23 cellular contexts compared by ENCODE assay signal in genomic region chr19:296476-297225, GRCh38. TPM values are rescaled to one million over a fixed set of nuclear protein-coding genes. Genes with fewer than 3 reads are reported as not detected.
DNase-seq lines count a peak whose midpoint lies in the region; ATAC-seq and TF ChIP-seq lines count a peak whose summit lies in the region.
"Had no signal": no experiment of that assay in that cellular context is flagged by ENCODE, and none has a peak within 500 bp of the region (broad histone marks: within the 10 kb centered on the region; RNA-seq: fewer than 3 reads in every experiment).

No MANE protein-coding gene starts in this region.

- H3K9me3 ChIP-seq in Peyer's patch (no peaks in the 10 kb centered on the region), gastroesophageal sphincter (no peaks in the 10 kb centered on the region), lower lobe of right lung (no peaks in the 10 kb centered on the region), stomach (no peaks in the 10 kb centered on the region)
- H3K9me3 ChIP-seq: tibial nerve had no signal

- peaks cover 24% of the 10 kb centered on the region for H3K27me3 Mint-ChIP-seq in activated CD4-positive, alpha-beta memory T cell treated with anti-CD3 and anti-CD28 coated beads, Interleukin-2, amount 10 ng/mL, durations not matched to agents 7 days and 5 days

- ATAC-seq in gastroesophageal sphincter = peak; percentile 74
- ATAC-seq in lower lobe of right lung = peak; percentile 70 to 82
- ATAC-seq in stimulated activated effector memory CD8-positive, alpha-beta T cell treated with anti-CD3 and anti-CD28 coated beads, Interleukin-12 subunit alpha, Interleukin-12 subunit beta, amount 100 ng/mL, for 72 hours = no peak
- no peak for ATAC-seq in HG02763 (IDR thresholded peaks at IDR 0.05; ENCODE audit: unreplicated experiment)
- ATAC-seq: activated T-cell treated with anti-CD3 and anti-CD28 coated beads, Interleukin-2, amount 50 U/mL, for 4 hours; CD8-positive, alpha-beta T cell; stimulated activated naive B cell treated with anti-CD40 and anti-IgM and Interleukin-4, amounts not matched to agents 10 μg/mL and 1 μg/mL and 100 μg/mL, for 72 hours had no signal

- DNase-seq in Peyer's patch (peak in 2 of 3 donors; percentile 51 to 54), lower lobe of right lung (peak; percentile 80), stomach (peak; percentile 25), DMS114 treated with DMSO at 0.1 percent for 48 hours (lab: John Stamatoyannopoulos, UW; ENCODE audit: unreplicated experiment) (no peak)
- no peak for DNase-seq in stimulated activated effector memory CD8-positive, alpha-beta T cell treated with anti-CD3 and anti-CD28 coated beads, Interleukin-12 subunit alpha, Interleukin-12 subunit beta, amount 100 ng/mL, for 72 hours (ENCODE audit: low spot score in 2 of 2)
- no peak for DNase-seq in activated CD4-positive, alpha-beta memory T cell treated with anti-CD3 and anti-CD28 coated beads, Interleukin-2, amount 10 ng/mL, durations not matched to agents 7 days and 5 days
- DNase-seq: activated CD4-positive, alpha-beta T cell treated with anti-CD3 and anti-CD28 coated beads, Interleukin-2, amount 50 U/mL, for 48 hours; activated naive CD4-positive, alpha-beta T cell treated with anti-CD3 and anti-CD28 coated beads, Interleukin-2, amount 10 ng/mL, durations not matched to agents 7 days and 5 days; activated T-cell treated with anti-CD3 and anti-CD28 coated beads, Interleukin-2, amount 50 U/mL, for 4 hours; CD8-positive, alpha-beta T cell; DMS79 treated with DMSO at 0.1 percent for 48 hours; foreskin fibroblast; naive B cell; NCI-H2029 treated with DMSO at 0.1 percent for 48 hours; NCI-H510A treated with DMSO at 0.1 percent for 48 hours; stimulated activated naive B cell treated with anti-CD40 and anti-IgM and Interleukin-4, amounts not matched to agents 10 μg/mL and 1 μg/mL and 100 μg/mL, for 72 hours; WERI-Rb-1 had no signal

- H3K4me1 ChIP-seq in Peyer's patch (peaks cover 0 to 34% (median 0%) of the 10 kb centered on the region in 4 donors), gastroesophageal sphincter (peaks cover 0 to 42% (median 12%) of the 10 kb centered on the region in 3 donors), lower lobe of right lung (peaks cover 27% of the 10 kb centered on the region), stomach (peaks cover 20 to 35% (median 27%) of the 10 kb centered on the region in 4 donors)

- 75 to 90% methylated on average over 3 to 9 of the region's 22 CpGs for WGBS in gastroesophageal sphincter (ENCODE audit: low coverage in 1 of 2), 2 donors
- 83 to 87% (median 84%) methylated on average over 22 of the region's 22 CpGs for WGBS in stomach, 5 donors

- no peak overlapping the region for H3K27ac Mint-ChIP-seq in stimulated activated effector memory CD8-positive, alpha-beta T cell treated with anti-CD3 and anti-CD28 coated beads, Interleukin-12 subunit alpha, Interleukin-12 subunit beta, amount 100 ng/mL, for 72 hours
- no peak overlapping the region for H3K27ac Mint-ChIP-seq in activated CD4-positive, alpha-beta memory T cell treated with anti-CD3 and anti-CD28 coated beads, Interleukin-2, amount 10 ng/mL, durations not matched to agents 7 days and 5 days
- H3K27ac Mint-ChIP-seq: activated naive CD4-positive, alpha-beta T cell treated with anti-CD3 and anti-CD28 coated beads, Interleukin-2, amount 10 ng/mL, durations not matched to agents 7 days and 5 days; CD8-positive, alpha-beta T cell; IgD-negative memory B cell; naive B cell; stimulated activated naive B cell treated with anti-CD40 and anti-IgM and Interleukin-4, amounts not matched to agents 10 μg/mL and 1 μg/mL and 100 μg/mL, for 72 hours had no signal

- no peaks in the 10 kb centered on the region for H3K36me3 Mint-ChIP-seq in stimulated activated effector memory CD8-positive, alpha-beta T cell treated with anti-CD3 and anti-CD28 coated beads, Interleukin-12 subunit alpha, Interleukin-12 subunit beta, amount 100 ng/mL, for 72 hours
- no peaks in the 10 kb centered on the region for H3K36me3 Mint-ChIP-seq in activated CD4-positive, alpha-beta memory T cell treated with anti-CD3 and anti-CD28 coated beads, Interleukin-2, amount 10 ng/mL, durations not matched to agents 7 days and 5 days (ENCODE audit: low read depth)
- H3K36me3 Mint-ChIP-seq: activated naive CD4-positive, alpha-beta T cell treated with anti-CD3 and anti-CD28 coated beads, Interleukin-2, amount 10 ng/mL, durations not matched to agents 7 days and 5 days; CD8-positive, alpha-beta T cell; naive B cell had no signal

- no peaks in the 10 kb centered on the region for H3K9me3 Mint-ChIP-seq in stimulated activated effector memory CD8-positive, alpha-beta T cell treated with anti-CD3 and anti-CD28 coated beads, Interleukin-12 subunit alpha, Interleukin-12 subunit beta, amount 100 ng/mL, for 72 hours
- H3K9me3 Mint-ChIP-seq in activated CD4-positive, alpha-beta memory T cell treated with anti-CD3 and anti-CD28 coated beads, Interleukin-2, amount 10 ng/mL, durations not matched to agents 7 days and 5 days = no peaks in the 10 kb centered on the region
- H3K9me3 Mint-ChIP-seq: activated naive CD4-positive, alpha-beta T cell treated with anti-CD3 and anti-CD28 coated beads, Interleukin-2, amount 10 ng/mL, durations not matched to agents 7 days and 5 days; activated T-cell treated with anti-CD3 and anti-CD28 coated beads, Interleukin-2, amount 50 U/mL, for 4 hours; CD8-positive, alpha-beta T cell; IgD-negative memory B cell; naive B cell; stimulated activated naive B cell treated with anti-CD40 and anti-IgM and Interleukin-4, amounts not matched to agents 10 μg/mL and 1 μg/mL and 100 μg/mL, for 72 hours had no signal

- TF ChIP-seq POLR2A in Peyer's patch (IDR thresholded peaks at IDR 0.05) = no peak
- no peak for TF ChIP-seq POLR2A in gastroesophageal sphincter (IDR thresholded peaks at IDR 0.05)
- TF ChIP-seq POLR2A in stomach (IDR thresholded peaks at IDR 0.05) = no peak

- H3K36me3 ChIP-seq in Peyer's patch (no peaks in the 10 kb centered on the region), gastroesophageal sphincter (no peaks in the 10 kb centered on the region), lower lobe of right lung (no peaks in the 10 kb centered on the region), stomach (no peaks in the 10 kb centered on the region)
- H3K36me3 ChIP-seq: tibial nerve, WERI-Rb-1 had no signal

- H3K4me1 Mint-ChIP-seq in stimulated activated effector memory CD8-positive, alpha-beta T cell treated with anti-CD3 and anti-CD28 coated beads, Interleukin-12 subunit alpha, Interleukin-12 subunit beta, amount 100 ng/mL, for 72 hours = peaks cover 13% of the 10 kb centered on the region
- peaks cover 1% of the 10 kb centered on the region for H3K4me1 Mint-ChIP-seq in activated CD4-positive, alpha-beta memory T cell treated with anti-CD3 and anti-CD28 coated beads, Interleukin-2, amount 10 ng/mL, durations not matched to agents 7 days and 5 days
- H3K4me1 Mint-ChIP-seq: activated naive CD4-positive, alpha-beta T cell treated with anti-CD3 and anti-CD28 coated beads, Interleukin-2, amount 10 ng/mL, durations not matched to agents 7 days and 5 days had no signal

- H3K4me3 ChIP-seq in Peyer's patch = no peak overlapping the region
- no peak overlapping the region for H3K4me3 ChIP-seq in gastroesophageal sphincter
- no peak overlapping the region for H3K4me3 ChIP-seq in lower lobe of right lung
- H3K4me3 ChIP-seq in stomach = no peak overlapping the region
- H3K4me3 ChIP-seq: lung, tibial nerve had no signal

- TF ChIP-seq CTCF in Peyer's patch (IDR thresholded peaks at IDR 0.05) = no peak
- no peak for TF ChIP-seq CTCF in gastroesophageal sphincter (IDR thresholded peaks at IDR 0.05)
- TF ChIP-seq CTCF in lower lobe of right lung (IDR thresholded peaks at IDR 0.05) = no peak
- TF ChIP-seq CTCF in stomach (IDR thresholded peaks at IDR 0.05) = no peak

- H3K27me3 ChIP-seq in Peyer's patch = peaks cover 0 to 11% of the 10 kb centered on the region in 2 donors
- H3K27me3 ChIP-seq in gastroesophageal sphincter = peaks cover 35% of the 10 kb centered on the region
- peaks cover 33% of the 10 kb centered on the region for H3K27me3 ChIP-seq in lower lobe of right lung (ENCODE audit: low read depth)
- peaks cover 0 to 37% (median 19%) of the 10 kb centered on the region in 3 donors for H3K27me3 ChIP-seq in stomach

- POLR2A ChIA-PET in activated CD4-positive, alpha-beta memory T cell treated with anti-CD3 and anti-CD28 coated beads, Interleukin-2, amount 10 ng/mL, durations not matched to agents 7 days and 5 days (lab: Charles Lee) = no interaction called here

- no peak for TF ChIP-seq EP300 in gastroesophageal sphincter (IDR thresholded peaks at IDR 0.05)
- no peak for TF ChIP-seq EP300 in stomach (IDR thresholded peaks at IDR 0.05)

- CTCF ChIA-PET in activated CD4-positive, alpha-beta memory T cell treated with anti-CD3 and anti-CD28 coated beads, Interleukin-2, amount 10 ng/mL, durations not matched to agents 7 days and 5 days (lab: Charles Lee) = interaction anchor here (0.5 to 1.4 kb wide), 2 partner anchors 66 to 214 kb away, joined by 3 to 6 read pairs; no protein-coding TSS in a partner anchor

- H3K27ac ChIP-seq in Peyer's patch (peak overlapping the region in 2 of 4 donors; percentile 8 to 49), gastroesophageal sphincter (peak overlapping the region in 2 of 4 donors; percentile 62 to 74), lower lobe of right lung (no peak overlapping the region), stomach (peak overlapping the region in 2 of 5 donors; percentile 52 to 80)
- H3K27ac ChIP-seq: HL-60, WERI-Rb-1 had no signal

- no peak overlapping the region for H3K4me3 Mint-ChIP-seq in stimulated activated effector memory CD8-positive, alpha-beta T cell treated with anti-CD3 and anti-CD28 coated beads, Interleukin-12 subunit alpha, Interleukin-12 subunit beta, amount 100 ng/mL, for 72 hours
- no peak overlapping the region for H3K4me3 Mint-ChIP-seq in activated CD4-positive, alpha-beta memory T cell treated with anti-CD3 and anti-CD28 coated beads, Interleukin-2, amount 10 ng/mL, durations not matched to agents 7 days and 5 days
- H3K4me3 Mint-ChIP-seq: activated naive CD4-positive, alpha-beta T cell treated with anti-CD3 and anti-CD28 coated beads, Interleukin-2, amount 10 ng/mL, durations not matched to agents 7 days and 5 days; activated T-cell treated with anti-CD3 and anti-CD28 coated beads, Interleukin-2, amount 50 U/mL, for 4 hours; CD8-positive, alpha-beta T cell; IgD-negative memory B cell; stimulated activated naive B cell treated with anti-CD40 and anti-IgM and Interleukin-4, amounts not matched to agents 10 μg/mL and 1 μg/mL and 100 μg/mL, for 72 hours had no signal

- intact Hi-C loops in lower lobe of right lung (cut with DNase I) = no loop called here
- intact Hi-C loops in stomach (cut with DNase I; ENCODE audit: low total_unique reads) = no loop called here

RNA-seq across cellular contexts. Expression of gene PLPP2, which starts 5.4 kb away (rescaled TPM):
- total RNA-seq in Peyer's patch (100 to 1,000 TPM in 3 of 4 donors, 10 to 100 TPM in 1; 42.1 to 260 (median 188) TPM), gastroesophageal sphincter (10 to 100 TPM in 1 of 4 donors, 1 to 10 TPM in 3; 2.3 to 26.4 (median 3.7) TPM), lower lobe of right lung (11.7 TPM), stomach (100 to 1,000 TPM in 1 of 5 donors, 10 to 100 TPM in 4; 22.2 to 228 (median 46.4) TPM)
- polyA plus RNA-seq in stomach = 10 to 100 TPM; 22.5 to 55.7 (median 28.4) TPM
- total RNA-seq in activated CD4-positive, alpha-beta memory T cell treated with anti-CD3 and anti-CD28 coated beads, Interleukin-2, amount 10 ng/mL, durations not matched to agents 7 days and 5 days = under 1 TPM; 0.60 to 0.78 TPM

RNA-seq across cellular contexts. Expression of gene MIER2, which starts 47.9 kb away (rescaled TPM):
- total RNA-seq in Peyer's patch = 10 to 100 TPM in 3 of 4 donors, 1 to 10 TPM in 1; 6.0 to 27.3 (median 20.9) TPM
- total RNA-seq in gastroesophageal sphincter = 10 to 100 TPM in 3 of 4 donors, 1 to 10 TPM in 1; 8.3 to 24.0 (median 20.1) TPM
- total RNA-seq in lower lobe of right lung = 39.4 TPM
- 10 to 100 TPM in 4 of 5 donors, 1 to 10 TPM in 1; 5.8 to 29.6 (median 13.6) TPM for total RNA-seq in stomach
- polyA plus RNA-seq in stomach = 10 to 100 TPM in 2 of 3 donors, 1 to 10 TPM in 1; 8.4 to 13.4 (median 12.1) TPM
- 10 to 100 TPM; 17.2 to 20.8 TPM for total RNA-seq in activated CD4-positive, alpha-beta memory T cell treated with anti-CD3 and anti-CD28 coated beads, Interleukin-2, amount 10 ng/mL, durations not matched to agents 7 days and 5 days

Comparison
In these comparisons a context has a peak if more than half of its experiments do, and no peak if none do; other contexts are left out.
1. DNase-seq: peak in Peyer's patch (2 of 3), lower lobe of right lung (single experiment) and stomach (single experiment); none in stimulated activated effector memory CD8-positive, alpha-beta T cell treated with anti-CD3 and anti-CD28 coated beads, Interleukin-12 subunit alpha, Interleukin-12 subunit beta, amount 100 ng/mL, for 72 hours (0 of 2), DMS114 treated with DMSO at 0.1 percent for 48 hours (single experiment) and activated CD4-positive, alpha-beta memory T cell treated with anti-CD3 and anti-CD28 coated beads, Interleukin-2, amount 10 ng/mL, durations not matched to agents 7 days and 5 days (single experiment).
2. ATAC-seq: peak in gastroesophageal sphincter (single experiment) and lower lobe of right lung (2 of 2); none in stimulated activated effector memory CD8-positive, alpha-beta T cell treated with anti-CD3 and anti-CD28 coated beads, Interleukin-12 subunit alpha, Interleukin-12 subunit beta, amount 100 ng/mL, for 72 hours (single experiment) and HG02763 (single experiment).